ENCODE assay signal across 22 cellular contexts in genomic region chr10:119443970-119444660, GRCh38.
"Had no signal": no experiment of that assay in that cellular context is flagged by ENCODE, and none has a peak within 500 bp of the region (broad histone marks: within the 10 kb centered on the region; RNA-seq: fewer than 3 reads in every experiment).

No MANE protein-coding gene starts in this region.

- H3K27me3 ChIP-seq: body of pancreas, dorsolateral prefrontal cortex, hepatocyte, neutrophil, thyroid gland had no signal

- H3K27ac Mint-ChIP-seq: activated CD4-positive, alpha-beta memory T cell treated with anti-CD3 and anti-CD28 coated beads for 36 hours; activated CD8-positive, alpha-beta memory T cell treated with anti-CD3 and anti-CD28 coated beads, Interleukin-2, amount 10 ng/mL, durations not matched to agents 7 days and 5 days; activated naive CD8-positive, alpha-beta T cell treated with anti-CD3 and anti-CD28 coated beads, Interleukin-2, amount 10 ng/mL, durations not matched to agents 7 days and 5 days; activated T-helper 2 cell treated with anti-CD3 and anti-CD28 coated beads, Interferon-gamma antibody, Interleukin-2, Interleukin-4, amounts not matched to agents 10 μg/mL and 5 μg/mL and 100 μg/mL, durations not matched to agents 14 hours and 24 hours and 36 hours had no signal

- DNase-seq: activated CD4-positive, alpha-beta memory T cell treated with anti-CD3 and anti-CD28 coated beads for 36 hours; activated CD4-positive, CD25-positive, alpha-beta regulatory T cell treated with anti-CD3 and anti-CD28 coated beads, Interleukin-2, amount 50 U/mL, for 72 hours; activated CD8-positive, alpha-beta memory T cell treated with anti-CD3 and anti-CD28 coated beads, Interleukin-2, amount 10 ng/mL, durations not matched to agents 7 days and 5 days; activated naive CD4-positive, alpha-beta T cell treated with Interleukin-2 at 50 U/mL for 16 hours; activated naive CD8-positive, alpha-beta T cell treated with anti-CD3 and anti-CD28 coated beads, Interleukin-2, amount 10 ng/mL, durations not matched to agents 7 days and 5 days; activated T-cell treated with anti-CD3 and anti-CD28 coated beads, Interleukin-2, amount 50 U/mL, for 1 hour; amygdala; body of pancreas; caudate nucleus; dorsolateral prefrontal cortex; mammary epithelial cell; stimulated activated CD4-positive, alpha-beta T cell treated with anti-CD3 and anti-CD28 coated beads, Interleukin-4, amount 100 ng/mL, for 4 hours; stimulated activated naive CD4-positive, alpha-beta T cell; T-helper 2 cell; thyroid gland had no signal

- H3K4me3 ChIP-seq: body of pancreas, dorsolateral prefrontal cortex, hepatocyte, thyroid gland had no signal

- H3K27ac ChIP-seq: body of pancreas, dorsolateral prefrontal cortex, hepatocyte, neutrophil, parathyroid adenoma, thyroid gland, VCaP had no signal

- FAIRE-seq: islet of Langerhans had no signal

- H3K4me3 Mint-ChIP-seq: activated CD4-positive, alpha-beta memory T cell treated with anti-CD3 and anti-CD28 coated beads for 36 hours; activated CD8-positive, alpha-beta memory T cell treated with anti-CD3 and anti-CD28 coated beads, Interleukin-2, amount 10 ng/mL, durations not matched to agents 7 days and 5 days; activated naive CD8-positive, alpha-beta T cell treated with anti-CD3 and anti-CD28 coated beads, Interleukin-2, amount 10 ng/mL, durations not matched to agents 7 days and 5 days had no signal

- H3K9ac ChIP-seq: parathyroid adenoma had no signal

- H3K9me3 ChIP-seq: body of pancreas, neutrophil, thyroid gland had no signal

- H3K27me3 Mint-ChIP-seq: activated CD4-positive, alpha-beta memory T cell treated with anti-CD3 and anti-CD28 coated beads for 36 hours; activated CD8-positive, alpha-beta memory T cell treated with anti-CD3 and anti-CD28 coated beads, Interleukin-2, amount 10 ng/mL, durations not matched to agents 7 days and 5 days; activated naive CD8-positive, alpha-beta T cell treated with anti-CD3 and anti-CD28 coated beads, Interleukin-2, amount 10 ng/mL, durations not matched to agents 7 days and 5 days had no signal

- ATAC-seq: activated CD8-positive, alpha-beta memory T cell treated with anti-CD3 and anti-CD28 coated beads, Interleukin-2, amount 10 ng/mL, durations not matched to agents 7 days and 5 days; body of pancreas; sciatic nerve had no signal

- H3K4me2 ChIP-seq: hepatocyte had no signal

- H3K9me3 Mint-ChIP-seq: activated CD4-positive, alpha-beta memory T cell treated with anti-CD3 and anti-CD28 coated beads for 36 hours; activated naive CD8-positive, alpha-beta T cell treated with anti-CD3 and anti-CD28 coated beads, Interleukin-2, amount 10 ng/mL, durations not matched to agents 7 days and 5 days; activated T-helper 2 cell treated with anti-CD3 and anti-CD28 coated beads, Interferon-gamma antibody, Interleukin-2, Interleukin-4, amounts not matched to agents 10 μg/mL and 5 μg/mL and 100 μg/mL, durations not matched to agents 14 hours and 24 hours and 36 hours had no signal

- H2AFZ ChIP-seq: hepatocyte, parathyroid adenoma had no signal

- H3K4me1 ChIP-seq: body of pancreas had no signal

- H3K79me2 ChIP-seq: hepatocyte had no signal
